ENCODE assay signal across 9 cellular contexts in the genomic region with DNA sequence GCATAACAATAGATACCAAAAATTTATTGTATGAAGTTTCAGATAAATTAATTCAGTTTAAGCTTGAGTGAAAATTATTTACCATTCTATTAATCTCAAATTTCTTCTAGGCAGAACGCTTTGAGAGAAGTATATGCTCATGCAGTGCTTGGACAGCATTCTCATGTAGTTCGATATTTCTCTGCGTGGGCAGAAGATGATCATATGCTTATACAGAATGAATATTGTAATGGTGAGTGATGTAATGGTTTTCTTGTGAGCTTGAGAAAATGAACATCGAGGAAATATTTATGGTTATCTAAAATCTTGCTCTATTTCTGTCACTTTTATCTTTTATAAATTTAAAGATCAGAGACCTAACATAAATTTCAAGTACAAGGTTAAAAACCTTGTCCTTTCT. TPM values are rescaled to one million over a fixed set of nuclear protein-coding genes. Genes with fewer than 3 reads are reported as not detected.
DNase-seq lines count a peak whose midpoint lies in the region; ATAC-seq, FAIRE-seq and TF ChIP-seq lines count a peak whose summit lies in the region.
"Had no signal": no experiment of that assay in that cellular context is flagged by ENCODE, and none has a peak within 500 bp of the region (broad histone marks: within the 10 kb centered on the region; RNA-seq: fewer than 3 reads in every experiment).

No MANE protein-coding gene starts in this region.

- H3K4ac ChIP-seq in IMR-90 (ENCODE audit: low read depth, low read length), result peak overlapping the region; percentile 78; the same call in 1 of the 2 replicates

- H2BK120ac ChIP-seq in IMR-90 (ENCODE audit: low read depth, low read length), result peak overlapping the region; percentile 78; the same call in 1 of the 2 replicates

- ATAC-seq in IMR-90 (ENCODE audit: low read depth) (no peak), HG02588 (IDR thresholded peaks at IDR 0.05; ENCODE audit: unreplicated experiment) (no peak), HG02623 (IDR thresholded peaks at IDR 0.05; ENCODE audit: unreplicated experiment) (no peak)

- TF ChIP-seq CTCF in AG04450 (IDR thresholded peaks at IDR 0.05; ENCODE audit: low read depth, low read length) (no peak), IMR-90 (conservative IDR thresholded peaks at IDR 0.05; ENCODE audit: low read depth, low read length) (no peak), breast epithelium (IDR thresholded peaks at IDR 0.05) (no peak)

- peak overlapping the region; percentile 82 for H3K4me3 ChIP-seq in AG04450 (ENCODE audit: low read depth, low read length)
- peak overlapping the region; percentile 76 for H3K4me3 ChIP-seq in IMR-90 (ENCODE audit: insufficient read depth, low read depth, low read length)
- peak overlapping the region; percentile 68 to 82 (median 72) for H3K4me3 ChIP-seq in breast epithelium
- peak overlapping the region; percentile 87 for H3K4me3 ChIP-seq in mesodermal cell (ENCODE audit: extremely low read depth, insufficient read depth, low read length, poor library complexity, severe bottlenecking)

- WGBS in IMR-90 (ENCODE audit: extremely low coverage in 2 of 2, insufficient read length in 1 of 2), 2 experiments, result no CpG with 5 or more reads among the region's 4 CpGs
- WGBS in mesodermal cell (ENCODE audit: insufficient coverage in 2 of 2), 2 experiments, result 83 to 89% methylated on average over 2 to 3 of the region's 4 CpGs

- no peak overlapping the region for H3K27ac ChIP-seq in AG04450 (ENCODE audit: low read depth, low read length)
- H3K27ac ChIP-seq in IMR-90 (ENCODE audit: insufficient read depth, low read length), result peak overlapping the region; percentile 18; the same call in 1 of the 2 replicates
- H3K27ac ChIP-seq in breast epithelium, result peak overlapping the region; percentile 50 to 99
- H3K27ac ChIP-seq in mesodermal cell (ENCODE audit: low read depth, low read length, severe bottlenecking), result no peak overlapping the region

- H4K20me1 ChIP-seq in IMR-90 (ENCODE audit: insufficient read depth, low read length), result peaks cover 3% of the 10 kb centered on the region

- peak overlapping the region; percentile 94 for H2BK5ac ChIP-seq in IMR-90 (ENCODE audit: low read depth, low read length, poor library complexity, severe bottlenecking)

- DNase-seq in AG04450 (ENCODE audit: low read depth, low spot score) (no peak), IMR-90 (peak; percentile 73), breast epithelium (ENCODE audit: low spot score in 2 of 2) (no peak), H54 (ENCODE audit: insufficient read length, low spot score) (no peak), NCI-H1092 treated with DMSO at 0.1 percent for 48 hours (lab: John Stamatoyannopoulos, UW) (no peak)
- DNase-seq: NCI-H2171 treated with DMSO at 0.1 percent for 48 hours had no signal

- H3K4me2 ChIP-seq in IMR-90 (ENCODE audit: low read depth, low read length), result peak overlapping the region; percentile 98

- no peaks in the 10 kb centered on the region; the same call in 1 of the 2 replicates for H3K9me3 ChIP-seq in AG04450 (ENCODE audit: control insufficient read depth, insufficient read depth, low read length)
- H3K9me3 ChIP-seq in IMR-90 (ENCODE audit: control insufficient read depth, insufficient read depth, low read length), result no peaks in the 10 kb centered on the region
- H3K9me3 ChIP-seq in breast epithelium, result no peaks in the 10 kb centered on the region
- no peaks in the 10 kb centered on the region for H3K9me3 ChIP-seq in mesodermal cell (ENCODE audit: control insufficient read depth, low read length)

- peak overlapping the region; percentile 86 for H3K14ac ChIP-seq in IMR-90 (replicated peaks; ENCODE audit: low read depth, low read length)

- 0 out of 2 replicates have a peak overlapping the region, but pooled peaks have one; percentile 30 for H3K56ac ChIP-seq in IMR-90 (ENCODE audit: extremely low read depth, insufficient read depth, low read length)

- intact Hi-C loops in IMR-90 (cut with micrococcal nuclease) (no loop called here), breast epithelium (cut with DNase I; ENCODE audit: low total_unique reads) (no loop called here)

- no peaks in the 10 kb centered on the region for H3K27me3 ChIP-seq in AG04450 (ENCODE audit: control insufficient read depth, insufficient read depth, low read length)
- no peaks in the 10 kb centered on the region for H3K27me3 ChIP-seq in IMR-90 (ENCODE audit: control insufficient read depth, insufficient read depth, low read length)
- H3K27me3 ChIP-seq in breast epithelium, result no peaks in the 10 kb centered on the region

- no peak overlapping the region for H3K18ac ChIP-seq in IMR-90 (ENCODE audit: low read depth, low read length)

- H4K91ac ChIP-seq in IMR-90 (ENCODE audit: insufficient read depth, low read depth, low read length), result no peak overlapping the region; the same call in 1 of the 2 replicates

- POLR2A ChIA-PET in AG04450 (lab: Yijun Ruan, JAX) (interaction anchor here (1.0 kb wide), 1 partner anchor 36 kb away, joined by 3 read pairs; no protein-coding TSS in a partner anchor), IMR-90 (lab: Charles Lee; ENCODE audit: unreplicated experiment) (interaction anchor here (0.6 to 0.9 kb wide), 2 partner anchors 10 to 752 kb away, joined by 3 to 4 read pairs; no protein-coding TSS in a partner anchor)

- H3K23ac ChIP-seq in IMR-90 (ENCODE audit: low read depth, low read length), result peak overlapping the region; percentile 89

- dilution Hi-C loops in IMR-90 (cut with HindIII; ENCODE audit: low sequenced_read_pairs, unreplicated experiment), result no loop called here

- H3K4me1 ChIP-seq in IMR-90 (ENCODE audit: control insufficient read depth, insufficient read depth, low read length) (no peaks in the 10 kb centered on the region), breast epithelium (no peaks in the 10 kb centered on the region), mesodermal cell (ENCODE audit: control insufficient read depth, insufficient read depth, low read length, poor library complexity, severe bottlenecking) (peaks cover 8% of the 10 kb centered on the region)

- no peak overlapping the region for H2AK9ac ChIP-seq in IMR-90 (replicated peaks; ENCODE audit: low read depth, low read length, poor library complexity)

- 0 out of 3 replicates have a peak overlapping the region, but pooled peaks have one; percentile 54 for H2BK15ac ChIP-seq in IMR-90 (ENCODE audit: low read depth, low read length)

- TF ChIP-seq RAD21 in IMR-90 (IDR thresholded peaks at IDR 0.05; ENCODE audit: low read length), result no peak

- H3K36me3 ChIP-seq in IMR-90 (ENCODE audit: control insufficient read depth, insufficient read depth, low read length) (peaks cover 14% of the 10 kb centered on the region), breast epithelium (peaks cover 5% of the 10 kb centered on the region), mesodermal cell (ENCODE audit: control insufficient read depth, insufficient read depth, low read length) (peaks cover 66% of the 10 kb centered on the region)

- no TSS peak for BruUV-seq in IMR-90 (replicated peaks; lab: Mats Ljungman, UMichigan)

- H3K9me1 ChIP-seq in IMR-90 (ENCODE audit: insufficient read depth, low read length), result peaks cover 3% of the 10 kb centered on the region; the same call in 1 of the 2 replicates

- H3K79me1 ChIP-seq in IMR-90 (ENCODE audit: low read depth in 1 of 2, low read length in 2 of 2), result peaks cover 6 to 22% of the 10 kb centered on the region in 2 experiments; a peak in 3 of 4 replicates

- no peak for FAIRE-seq in H54 (lab: Jason Lieb, UNC)

- H4K5ac ChIP-seq in IMR-90 (ENCODE audit: low read depth, low read length), result no peak overlapping the region

- H2AFZ ChIP-seq in IMR-90 (replicated peaks; ENCODE audit: low read length, poor library complexity), result no peak overlapping the region

- in situ Hi-C loops in IMR-90 (cut with MboI; ENCODE audit: low sequenced_read_pairs), result no loop called here

- peak overlapping the region; percentile 55; the same call in 1 of the 2 replicates for H3K9ac ChIP-seq in IMR-90 (ENCODE audit: low read depth, low read length)

- peak overlapping the region in 1 of 2 experiments; percentile 72; a peak in 2 of 4 replicates for H4K8ac ChIP-seq in IMR-90 (ENCODE audit: low read depth in 2 of 2, low read length in 2 of 2)

- H2AK5ac ChIP-seq in IMR-90 (ENCODE audit: low read depth, low read length), result no peak overlapping the region

- CTCF ChIA-PET in AG04450 (lab: Charles Lee) (interaction anchor here (0.5 to 2.6 kb wide), 5 partner anchors 37 to 172 kb away, joined by 4 to 15 read pairs (median 11); no protein-coding TSS in a partner anchor), IMR-90 (lab: Yijun Ruan, JAX) (interaction anchor here (1.2 to 1.3 kb wide), 4 partner anchors 10 to 171 kb away, joined by 3 to 6 read pairs (median 4); no protein-coding TSS in a partner anchor)

- peak overlapping the region; percentile 73; the same call in 1 of the 2 replicates for H2BK20ac ChIP-seq in IMR-90 (ENCODE audit: low read depth, low read length)

- peak; percentile 36; the same call in 1 of the 2 replicates for TF ChIP-seq POLR2A in IMR-90 (IDR thresholded peaks at IDR 0.05; ENCODE audit: low read depth, low read length)
- TF ChIP-seq POLR2A in breast epithelium (IDR thresholded peaks at IDR 0.05), result no peak
- no peak for TF ChIP-seq POLR2A in H54 (IDR thresholded peaks at IDR 0.05; ENCODE audit: low read depth, low read length)

TF ChIP-seq in IMR-90, 13 proteins besides CTCF, POLR2A, EP300 and RAD21 (continues in another document):
- no peak for TF ChIP-seq MXI1 (IDR thresholded peaks at IDR 0.05; ENCODE audit: borderline replicate concordance, low read depth, low read length)
- TF ChIP-seq SMC3 (IDR thresholded peaks at IDR 0.05; ENCODE audit: low read depth, low read length), result no peak
- no peak for TF ChIP-seq MAFK (IDR thresholded peaks at IDR 0.05; ENCODE audit: low read depth, low read length)
- TF ChIP-seq CEBPB (IDR thresholded peaks at IDR 0.05; ENCODE audit: low read depth, low read length), result no peak
- TF ChIP-seq, protein P1, sequence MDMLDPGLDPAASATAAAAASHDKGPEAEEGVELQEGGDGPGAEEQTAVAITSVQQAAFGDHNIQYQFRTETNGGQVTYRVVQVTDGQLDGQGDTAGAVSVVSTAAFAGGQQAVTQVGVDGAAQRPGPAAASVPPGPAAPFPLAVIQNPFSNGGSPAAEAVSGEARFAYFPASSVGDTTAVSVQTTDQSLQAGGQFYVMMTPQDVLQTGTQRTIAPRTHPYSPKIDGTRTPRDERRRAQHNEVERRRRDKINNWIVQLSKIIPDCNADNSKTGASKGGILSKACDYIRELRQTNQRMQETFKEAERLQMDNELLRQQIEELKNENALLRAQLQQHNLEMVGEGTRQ (IDR thresholded peaks at IDR 0.05; ENCODE audit: low read depth, low read length), result no peak
- TF ChIP-seq RCOR1 (IDR thresholded peaks at IDR 0.05; ENCODE audit: insufficient replicate concordance, low read length), result no peak
- TF ChIP-seq FOS (IDR thresholded peaks at IDR 0.05; ENCODE audit: low read depth, low read length), result no peak

RNA-seq across cellular contexts. Expression of gene WEE1, which starts 3.6 kb away (rescaled TPM):
- polyA plus RNA-seq in AG04450 (2011; rRNA removed) (27.2 and 44.8 TPM in 2 replicates), IMR-90 (2012; rRNA removed) (20.2 and 26.5 TPM in 2 replicates)
- polyA minus RNA-seq in AG04450 (2011; rRNA and poly(A)+ RNA removed), result 13.4 and 20.3 TPM in 2 replicates
- total RNA-seq in IMR-90 (2012; rRNA removed) (29.2 and 45.5 TPM in 2 replicates), breast epithelium (100 to 1,000 TPM in 1 of 3 donors, 10 to 100 TPM in 2; 25.0 to 128 (median 66.5) TPM)
- polyA plus RNA-seq in IMR-90 (2012; cell fraction: cytosol; rRNA removed), result 3.7 and 5.6 TPM in 2 replicates
- 10.9 and 83.2 TPM in 2 replicates for polyA plus RNA-seq in IMR-90 (2012; cell fraction: nucleus; rRNA removed; ENCODE audit: low replicate concordance)
- polyA plus RNA-seq in mesodermal cell (2013, experiment 1 of 2), result 59.8 TPM
- 60.8 TPM for polyA plus RNA-seq in mesodermal cell (2013, experiment 2 of 2)

Comparison
In these comparisons a context has a peak if more than half of its experiments do, and no peak if none do; other contexts are left out.
1. H3K27ac ChIP-seq: peak in IMR-90 (single experiment) and breast epithelium (2 of 2); none in AG04450 (single experiment) and mesodermal cell (single experiment).
2. Peak in every context shown above with its lines, with median percentiles within 50 percentile points of each other: H3K4me3 ChIP-seq.